Comparison of ENCODE assay signal across 12 cellular contexts in the genomic region with DNA sequence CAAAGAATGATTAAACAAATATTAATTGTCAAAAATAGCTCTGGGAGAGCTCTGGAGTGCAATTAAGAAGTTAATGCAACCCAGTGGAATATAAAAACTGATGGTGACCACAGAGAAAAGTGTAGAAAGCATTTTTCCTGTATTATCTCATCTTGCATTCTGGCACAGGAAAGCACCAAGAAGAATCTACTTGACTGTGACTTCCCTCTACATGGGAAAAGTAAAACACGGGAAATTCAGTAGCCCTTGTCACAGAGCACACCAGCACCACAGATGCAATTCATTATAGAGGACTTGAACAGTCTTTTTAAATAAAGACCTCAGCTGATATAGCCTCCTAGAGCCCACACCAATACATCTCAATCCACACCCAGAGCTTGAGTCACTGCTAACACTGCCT.
"Had no signal": no experiment of that assay in that cellular context is flagged by ENCODE, and none has a peak within 500 bp of the region (broad histone marks: within the 10 kb centered on the region; RNA-seq: fewer than 3 reads in every experiment).

No MANE protein-coding gene starts in this region.

- H3K27me3 ChIP-seq: dorsolateral prefrontal cortex, esophagus muscularis mucosa, gastroesophageal sphincter, hepatocyte, testis had no signal

- DNase-seq: activated CD4-positive, alpha-beta T cell treated with anti-CD3 and anti-CD28 coated beads, Interleukin-2, amount 50 U/mL, for 4 hours; activated T-cell treated with anti-CD3 and anti-CD28 coated beads, Interleukin-2, amount 50 U/mL, for 1 hour; amniotic stem cell; dorsolateral prefrontal cortex; stimulated activated CD4-positive, alpha-beta T cell treated with anti-CD3 and anti-CD28 coated beads, Interleukin-4, amount 100 ng/mL, for 24 hours; stimulated activated naive CD8-positive, alpha-beta T cell treated with anti-CD3 and anti-CD28 coated beads, Interleukin-15, amount 100 ng/mL, for 72 hours; T-helper 17 cell; testis had no signal

- ATAC-seq: activated naive CD4-positive, alpha-beta T cell treated with anti-CD3 and anti-CD28 coated beads, Interleukin-2, amount 50 U/mL, for 72 hours; gastroesophageal sphincter; stimulated activated naive CD8-positive, alpha-beta T cell treated with anti-CD3 and anti-CD28 coated beads, Interleukin-15, amount 100 ng/mL, for 72 hours; T-helper 17 cell had no signal

- H3K27ac ChIP-seq: dorsolateral prefrontal cortex, esophagus muscularis mucosa, gastroesophageal sphincter, hepatocyte, testis had no signal

- H3K4me1 ChIP-seq: esophagus muscularis mucosa, gastroesophageal sphincter, testis had no signal

- H3K36me3 ChIP-seq: esophagus muscularis mucosa, gastroesophageal sphincter had no signal

- H3K4me2 ChIP-seq: hepatocyte had no signal

- H3K79me2 ChIP-seq: hepatocyte had no signal

- H2AFZ ChIP-seq: hepatocyte had no signal

- H3K4me3 ChIP-seq: dorsolateral prefrontal cortex, esophagus muscularis mucosa, gastroesophageal sphincter, hepatocyte, testis had no signal
